Comparison of ENCODE assay signal across 23 cellular contexts in the genomic region with DNA sequence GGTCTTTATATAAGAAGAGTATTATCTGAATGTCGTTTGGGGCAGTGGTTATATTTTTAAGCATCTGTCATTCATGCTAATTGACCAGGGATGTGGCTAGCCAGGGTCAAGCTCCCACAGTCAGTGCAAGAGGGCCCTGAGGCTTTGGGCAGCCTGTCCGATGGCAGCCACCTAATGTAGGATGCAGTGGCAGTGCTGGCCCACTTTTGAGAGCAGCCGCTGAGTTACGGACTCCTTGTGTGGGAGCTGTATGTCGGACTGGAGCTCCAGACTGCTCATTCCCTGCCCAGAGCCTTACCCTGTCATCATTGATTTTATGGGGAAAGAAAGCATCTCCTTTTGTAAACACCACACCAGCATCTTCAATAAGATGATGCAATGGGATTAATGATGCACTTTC.
DNase-seq lines count a peak whose midpoint lies in the region; ATAC-seq and TF ChIP-seq lines count a peak whose summit lies in the region.
"Had no signal": no experiment of that assay in that cellular context is flagged by ENCODE, and none has a peak within 500 bp of the region (broad histone marks: within the 10 kb centered on the region; RNA-seq: fewer than 3 reads in every experiment).

No MANE protein-coding gene starts in this region.

- TF ChIP-seq CTCF in HEK293 (tag by site-specific recombination; IDR thresholded peaks at IDR 0.05) = no peak
- no peak for TF ChIP-seq CTCF in glutamatergic neuron (IDR thresholded peaks at IDR 0.05; ENCODE audit: partially characterized antibody, unreplicated experiment)
- TF ChIP-seq CTCF in smooth muscle cell (IDR thresholded peaks at IDR 0.05; ENCODE audit: borderline replicate concordance, insufficient read depth, poor library complexity, severe bottlenecking) = no peak
- TF ChIP-seq CTCF in Calu3 (IDR thresholded peaks at IDR 0.05; ENCODE audit: unreplicated experiment) = no peak

- peak overlapping the region; percentile 9 for H3K27ac Mint-ChIP-seq in glutamatergic neuron (ENCODE audit: unreplicated experiment)
- no peak overlapping the region for H3K27ac Mint-ChIP-seq in Calu3 (ENCODE audit: unreplicated experiment)
- H3K27ac Mint-ChIP-seq: B cell; CD4-positive, alpha-beta T cell; CD8-positive, alpha-beta T cell had no signal

- 39% methylated on average over 5 of the region's 5 CpGs for WGBS in smooth muscle cell (ENCODE audit: low lambda C conversion rate)

- no peaks in the 10 kb centered on the region for H3K9me3 ChIP-seq in HEK293 (ENCODE audit: control insufficient read depth, insufficient read depth, low read depth, low read length)
- H3K9me3 ChIP-seq in smooth muscle cell (replicated peaks; ENCODE audit: low read depth) = no peaks in the 10 kb centered on the region
- H3K9me3 ChIP-seq: BLaER1 treated with 17β-estradiol and CSF1 and Interleukin-3, amounts not matched to agents 10 nM and 100 nM; Caco-2 had no signal

- no peaks in the 10 kb centered on the region for H3K36me3 Mint-ChIP-seq in glutamatergic neuron (ENCODE audit: unreplicated experiment)
- no peaks in the 10 kb centered on the region for H3K36me3 Mint-ChIP-seq in Calu3 (ENCODE audit: insufficient read depth, unreplicated experiment)
- H3K36me3 Mint-ChIP-seq: CD8-positive, alpha-beta T cell had no signal

- H3K27me3 Mint-ChIP-seq in glutamatergic neuron (ENCODE audit: unreplicated experiment) (peaks cover 2% of the 10 kb centered on the region), Calu3 (ENCODE audit: unreplicated experiment) (peaks cover 80% of the 10 kb centered on the region)

- H3K27me3 ChIP-seq in smooth muscle cell (ENCODE audit: low read depth) = no peaks in the 10 kb centered on the region
- H3K27me3 ChIP-seq: BLaER1 treated with 17β-estradiol and CSF1 and Interleukin-3, amounts not matched to agents 10 nM and 100 nM had no signal

- H3K9ac ChIP-seq in smooth muscle cell (ENCODE audit: low read depth) = no peak overlapping the region
- H3K9ac ChIP-seq: BLaER1 treated with 17β-estradiol and CSF1 and Interleukin-3, amounts not matched to agents 10 nM and 100 nM had no signal

- peak overlapping the region; percentile 6 for H3K4me2 ChIP-seq in smooth muscle cell
- H3K4me2 ChIP-seq: BLaER1 treated with 17β-estradiol and CSF1 and Interleukin-3, amounts not matched to agents 10 nM and 100 nM had no signal

- POLR2A ChIA-PET in HEK293 (lab: Yijun Ruan, JAX) = no interaction called here

- peak; percentile 64 for DNase-seq in cerebellar cortex (ENCODE audit: low spot score)
- DNase-seq in glutamatergic neuron = peak; percentile 22
- DNase-seq in smooth muscle cell (lab: John Stamatoyannopoulos, UW; ENCODE audit: unreplicated experiment) = no peak
- DNase-seq in AG08396 (ENCODE audit: low spot score) = no peak
- DNase-seq in Calu3 = no peak
- no peak for DNase-seq in activated CD4-positive, alpha-beta T cell treated with anti-CD3 and anti-CD28 coated beads, Interleukin-2, amount 50 U/mL, for 48 hours
- DNase-seq: 8988T; ACHN; AML-193; Caco-2; CD4-positive, alpha-beta T cell; DMS 273 treated with DMSO at 0.1 percent for 48 hours; DMS153; DMS79; DND-41; EL; GF-D8 had no signal

- no peaks in the 10 kb centered on the region for H3K9me3 Mint-ChIP-seq in glutamatergic neuron (ENCODE audit: unreplicated experiment)
- H3K9me3 Mint-ChIP-seq in Calu3 (ENCODE audit: low read depth, unreplicated experiment) = no peaks in the 10 kb centered on the region
- H3K9me3 Mint-ChIP-seq: CD4-positive, alpha-beta T cell; CD8-positive, alpha-beta T cell had no signal

- H3K4me1 ChIP-seq in HEK293 (ENCODE audit: control insufficient read depth, insufficient read depth, low read length) (peaks cover 3% of the 10 kb centered on the region; the same call in 1 of the 2 replicates), smooth muscle cell (ENCODE audit: low read depth) (peaks cover 6% of the 10 kb centered on the region)
- H3K4me1 ChIP-seq: Caco-2 had no signal

- H2AFZ ChIP-seq in smooth muscle cell (ENCODE audit: low read depth) = no peak overlapping the region

- H3K27ac ChIP-seq in HEK293 (ENCODE audit: extremely low read depth, low read depth, low read length) (no peak overlapping the region), smooth muscle cell (ENCODE audit: low read depth) (peak overlapping the region; percentile 23)
- H3K27ac ChIP-seq: BLaER1 treated with 17β-estradiol and CSF1 and Interleukin-3, amounts not matched to agents 10 nM and 100 nM; C4-2B had no signal

- no peaks in the 10 kb centered on the region for H4K20me1 ChIP-seq in smooth muscle cell (ENCODE audit: low read depth)
- H4K20me1 ChIP-seq: BLaER1 treated with 17β-estradiol and CSF1 and Interleukin-3, amounts not matched to agents 10 nM and 100 nM had no signal

- H3K4me3 ChIP-seq in HEK293 (ENCODE audit: low read depth, low read length) (no peak overlapping the region), smooth muscle cell (no peak overlapping the region)
- H3K4me3 ChIP-seq: BLaER1 treated with 17β-estradiol and CSF1 and Interleukin-3, amounts not matched to agents 10 nM and 100 nM had no signal

- peaks cover 11% of the 10 kb centered on the region for H3F3A ChIP-seq in smooth muscle cell (ENCODE audit: low read depth)

- intact Hi-C loops in Calu3 (cut with micrococcal nuclease; ENCODE audit: unreplicated experiment) = loop anchor here (10.0 kb wide), 1 partner anchor 256 kb away; no protein-coding TSS in a partner anchor

- H3K4me1 Mint-ChIP-seq in glutamatergic neuron (ENCODE audit: low read depth, unreplicated experiment) (peaks cover 19% of the 10 kb centered on the region), Calu3 (ENCODE audit: low read depth, unreplicated experiment) (no peaks in the 10 kb centered on the region)

- H3K79me2 ChIP-seq in smooth muscle cell (ENCODE audit: low read depth) = no peaks in the 10 kb centered on the region

- H3K36me3 ChIP-seq in HEK293 (ENCODE audit: control insufficient read depth in 2 of 2, insufficient read depth in 1 of 2, low read length in 2 of 2) (peaks cover 0 to 14% of the 10 kb centered on the region in 2 experiments; a peak in 1 of 3 replicates), smooth muscle cell (ENCODE audit: low read depth) (no peaks in the 10 kb centered on the region)
- H3K36me3 ChIP-seq: BLaER1 treated with 17β-estradiol and CSF1 and Interleukin-3, amounts not matched to agents 10 nM and 100 nM had no signal

- ATAC-seq in GM18873 (IDR thresholded peaks at IDR 0.05; ENCODE audit: low FRiP score, unreplicated experiment) = no peak
- ATAC-seq: CD8-positive, alpha-beta T cell had no signal

- H3K4me3 Mint-ChIP-seq in glutamatergic neuron (ENCODE audit: unreplicated experiment) (no peak overlapping the region), Calu3 (ENCODE audit: low read depth, unreplicated experiment) (no peak overlapping the region)
- H3K4me3 Mint-ChIP-seq: B cell; CD4-positive, alpha-beta T cell; CD8-positive, alpha-beta T cell had no signal

- BruUV-seq in Calu3 (replicated peaks; lab: Mats Ljungman, UMichigan) = no TSS peak

- CTCF ChIA-PET in HEK293 (lab: Yijun Ruan, JAX) = interaction anchor here (1.2 to 2.9 kb wide), 4 partner anchors 10 to 91 kb away, joined by 3 to 38 read pairs (median 5); no protein-coding TSS in a partner anchor
- CTCF ChIA-PET in Calu3 (lab: Charles Lee) = interaction anchor here (0.5 kb wide), 1 partner anchor 256 kb away, joined by 5 read pairs; no protein-coding TSS in a partner anchor

TF ChIP-seq in HEK293, 187 proteins besides CTCF, POLR2A, EP300 and RAD21:
- TF ChIP-seq FEZF1 (tag by site-specific recombination; IDR thresholded peaks at IDR 0.05) (0 out of 2 replicates have a peak, but pooled peaks have one; percentile 29), ZNF660 (tag by site-specific recombination; IDR thresholded peaks at IDR 0.05) (no peak)
TF ChIP-seq in HEK293: peak in this region for 1.

Comparison
In these comparisons a context has a peak if more than half of its experiments do, and no peak if none do; other contexts are left out.
1. DNase-seq: peak in cerebellar cortex (single experiment) and glutamatergic neuron (single experiment); none in smooth muscle cell (single experiment), AG08396 (single experiment), Calu3 (single experiment) and activated CD4-positive, alpha-beta T cell treated with anti-CD3 and anti-CD28 coated beads, Interleukin-2, amount 50 U/mL, for 48 hours (0 of 2).